25 cellular contexts compared by ENCODE assay signal in the genomic region with DNA sequence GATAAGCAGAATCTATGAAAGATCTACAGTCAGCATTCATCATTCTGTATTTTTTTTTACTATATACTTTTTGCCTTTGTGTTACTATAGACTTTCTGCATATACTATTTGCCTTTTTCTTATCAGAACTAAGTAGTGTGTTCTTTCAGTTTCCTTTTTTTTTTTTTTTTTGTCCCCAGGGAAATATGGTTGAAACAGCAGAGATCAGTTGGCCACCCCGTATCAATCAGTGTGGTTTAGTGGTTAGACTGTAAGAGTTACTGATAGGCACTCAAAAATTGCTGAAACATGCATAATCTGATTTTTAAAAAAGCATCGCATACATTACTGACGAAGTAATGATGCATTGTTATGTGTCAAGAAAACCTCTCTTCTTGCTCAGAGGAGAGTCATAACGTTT.
"Had no signal": no experiment of that assay in that cellular context is flagged by ENCODE, and none has a peak within 500 bp of the region (broad histone marks: within the 10 kb centered on the region; RNA-seq: fewer than 3 reads in every experiment).

No MANE protein-coding gene starts in this region.

- H3K36me3 ChIP-seq: gastrocnemius medialis, heart left ventricle, right atrium auricular region, tibial nerve had no signal

- H3K4me1 Mint-ChIP-seq: activated CD4-positive, alpha-beta T cell treated with anti-CD3 and anti-CD28 coated beads, Interleukin-2, amount 10 ng/mL, durations not matched to agents 24 days and 14 days; nephron progenitor cell had no signal

- H3K4me3 ChIP-seq: gastrocnemius medialis, heart left ventricle, lung, right atrium auricular region, skin epidermis, tibial nerve had no signal

- H3K27ac Mint-ChIP-seq: activated CD4-positive, alpha-beta T cell treated with anti-CD3 and anti-CD28 coated beads, Interleukin-2, amount 10 ng/mL, durations not matched to agents 24 days and 14 days; activated CD8-positive, alpha-beta T cell treated with anti-CD3 and anti-CD28 coated beads, Interleukin-2, amount 10 ng/mL, durations not matched to agents 7 days and 5 days; activated naive CD4-positive, alpha-beta T cell treated with anti-CD3 and anti-CD28 coated beads for 36 hours; nephron progenitor cell; stimulated activated naive CD8-positive, alpha-beta T cell treated with anti-CD3 and anti-CD28 coated beads, Interleukin-15, Interleukin-2, amounts not matched to agents 100 ng/mL and 50 ng/mL, for 24 hours had no signal

- FAIRE-seq: bronchial epithelial cell, endometrium, kidney, TTC549, urothelium cell line had no signal

- ATAC-seq: activated CD8-positive, alpha-beta T cell treated with anti-CD3 and anti-CD28 coated beads, Interleukin-2, amount 10 ng/mL, durations not matched to agents 7 days and 5 days; activated T-cell treated with anti-CD3 and anti-CD28 coated beads, Interleukin-2, amount 50 U/mL, for 4 hours; gastrocnemius medialis; heart left ventricle; left lobe of liver had no signal

- H3K27ac ChIP-seq: gastrocnemius medialis, heart left ventricle, right atrium auricular region, skin epidermis, tibial nerve had no signal

- H3K4me1 ChIP-seq: gastrocnemius medialis, heart left ventricle, right atrium auricular region, tibial nerve had no signal

- H3K9me3 ChIP-seq: gastrocnemius medialis, right atrium auricular region, tibial nerve had no signal

- H3K4me3 Mint-ChIP-seq: activated CD4-positive, alpha-beta T cell treated with anti-CD3 and anti-CD28 coated beads, Interleukin-2, amount 10 ng/mL, durations not matched to agents 24 days and 14 days; activated CD8-positive, alpha-beta T cell treated with anti-CD3 and anti-CD28 coated beads, Interleukin-2, amount 10 ng/mL, durations not matched to agents 7 days and 5 days; activated naive CD4-positive, alpha-beta T cell treated with anti-CD3 and anti-CD28 coated beads for 36 hours; activated T-cell treated with anti-CD3 and anti-CD28 coated beads, Interleukin-2, amount 50 U/mL, for 4 hours; nephron progenitor cell; stimulated activated naive CD8-positive, alpha-beta T cell treated with anti-CD3 and anti-CD28 coated beads, Interleukin-15, Interleukin-2, amounts not matched to agents 100 ng/mL and 50 ng/mL, for 24 hours had no signal

- H3K27me3 ChIP-seq: gastrocnemius medialis, heart left ventricle, right atrium auricular region, tibial nerve had no signal

- H3K9me3 Mint-ChIP-seq: activated CD4-positive, alpha-beta T cell treated with anti-CD3 and anti-CD28 coated beads, Interleukin-2, amount 10 ng/mL, durations not matched to agents 24 days and 14 days; activated T-cell treated with anti-CD3 and anti-CD28 coated beads, Interleukin-2, amount 50 U/mL, for 4 hours; stimulated activated naive CD8-positive, alpha-beta T cell treated with anti-CD3 and anti-CD28 coated beads, Interleukin-15, Interleukin-2, amounts not matched to agents 100 ng/mL and 50 ng/mL, for 24 hours had no signal

- DNase-seq: activated CD4-positive, alpha-beta T cell treated with anti-CD3 and anti-CD28 coated beads, Interleukin-2, amount 10 ng/mL, durations not matched to agents 24 days and 14 days; activated CD4-positive, CD25-positive, alpha-beta regulatory T cell; activated CD8-positive, alpha-beta T cell treated with anti-CD3 and anti-CD28 coated beads, Interleukin-2, amount 10 ng/mL, durations not matched to agents 7 days and 5 days; activated naive CD4-positive, alpha-beta T cell treated with anti-CD3 and anti-CD28 coated beads for 36 hours; activated T-cell treated with anti-CD3 and anti-CD28 coated beads, Interleukin-2, amount 50 U/mL, for 4 hours; anterior cingulate cortex; cerebellar nuclear complex; cortex of kidney; erythroblast; gastrocnemius medialis; heart left ventricle; kidney; midbrain; nephron progenitor cell; occipital lobe had no signal

- H3K27me3 Mint-ChIP-seq: activated CD4-positive, alpha-beta T cell treated with anti-CD3 and anti-CD28 coated beads, Interleukin-2, amount 10 ng/mL, durations not matched to agents 24 days and 14 days; stimulated activated naive CD8-positive, alpha-beta T cell treated with anti-CD3 and anti-CD28 coated beads, Interleukin-15, Interleukin-2, amounts not matched to agents 100 ng/mL and 50 ng/mL, for 24 hours had no signal
